In genomic region chr21:32442566-32443318, GRCh38 we compare ENCODE assay signal across 16 cellular contexts.
"Had no signal": no experiment of that assay in that cellular context is flagged by ENCODE, and none has a peak within 500 bp of the region (broad histone marks: within the 10 kb centered on the region; RNA-seq: fewer than 3 reads in every experiment).

No MANE protein-coding gene starts in this region.

- H3K4me3 ChIP-seq: ascending aorta, coronary artery, right atrium auricular region, skin epidermis, thyroid gland, vagina had no signal

- H3K27me3 ChIP-seq: ascending aorta, foreskin keratinocyte, right atrium auricular region, thyroid gland, vagina had no signal

- H3K27ac ChIP-seq: ascending aorta, foreskin keratinocyte, right atrium auricular region, thyroid gland, vagina had no signal

- ATAC-seq: activated CD8-positive, alpha-beta T cell treated with anti-CD3 and anti-CD28 coated beads for 36 hours; activated naive CD8-positive, alpha-beta T cell treated with anti-CD3 and anti-CD28 coated beads, Interleukin-2, amount 50 U/mL, for 24 hours; foreskin keratinocyte had no signal

- H3K36me3 ChIP-seq: thyroid gland, vagina had no signal

- H3K9me3 ChIP-seq: ascending aorta, thyroid gland, vagina had no signal

- DNase-seq: activated CD8-positive, alpha-beta memory T cell treated with anti-CD3 and anti-CD28 coated beads, Interleukin-2, amount 50 U/mL, for 48 hours; activated CD8-positive, alpha-beta T cell treated with anti-CD3 and anti-CD28 coated beads for 36 hours; activated naive CD4-positive, alpha-beta T cell treated with Interleukin-2 at 50 U/mL for 16 hours; activated naive CD8-positive, alpha-beta T cell treated with anti-CD3 and anti-CD28 coated beads, Interleukin-2, amount 50 U/mL, for 24 hours; caudate nucleus; effector CD8-positive, alpha-beta T cell; foreskin keratinocyte; head of caudate nucleus; islet precursor cell; naive B cell; thyroid gland had no signal

- H3K4me1 ChIP-seq: ascending aorta, thyroid gland, vagina had no signal
